9 cellular contexts compared by ENCODE assay signal in genomic region chr4:128525387-128525786, GRCh38.
DNase-seq lines count a peak whose midpoint lies in the region; ATAC-seq and TF ChIP-seq lines count a peak whose summit lies in the region.
"Had no signal": no experiment of that assay in that cellular context is flagged by ENCODE, and none has a peak within 500 bp of the region (broad histone marks: within the 10 kb centered on the region; RNA-seq: fewer than 3 reads in every experiment).

No MANE protein-coding gene starts in this region.

- H3K36me3 Mint-ChIP-seq in chondrocyte (ENCODE audit: low read depth) = no peaks in the 10 kb centered on the region
- no peaks in the 10 kb centered on the region for H3K36me3 Mint-ChIP-seq in nephron (ENCODE audit: low read depth)

- intact Hi-C loops in posterior vena cava (cut with DNase I) = loop anchor here in 1 of 2 donors (10.0 kb wide), 1 partner anchor 71 kb away; no protein-coding TSS in a partner anchor

- H3K27me3 Mint-ChIP-seq in chondrocyte (ENCODE audit: low read depth) = no peaks in the 10 kb centered on the region
- peaks cover 5% of the 10 kb centered on the region for H3K27me3 Mint-ChIP-seq in nephron (ENCODE audit: low read depth)

- H3K4me3 Mint-ChIP-seq in chondrocyte (ENCODE audit: unreplicated experiment) = no peak overlapping the region
- H3K4me3 Mint-ChIP-seq in nephron = no peak overlapping the region

- peaks cover 89% of the 10 kb centered on the region for H3K4me1 Mint-ChIP-seq in chondrocyte (ENCODE audit: low read depth)
- peaks cover 59% of the 10 kb centered on the region for H3K4me1 Mint-ChIP-seq in nephron

- TF ChIP-seq CTCF in chondrocyte (IDR thresholded peaks at IDR 0.05) (no peak), nephron (IDR thresholded peaks at IDR 0.05; ENCODE audit: unreplicated experiment in 3 of 3) (no peak)

- ATAC-seq in HG03520 (IDR thresholded peaks at IDR 0.05; ENCODE audit: unreplicated experiment) (peak; percentile 51), HG03025 (IDR thresholded peaks at IDR 0.05; ENCODE audit: low FRiP score, unreplicated experiment) (no peak)

- DNase-seq in ELR (ENCODE audit: low read depth) (peak; percentile 62), chondrocyte (ENCODE audit: low spot score) (no peak), posterior vena cava (ENCODE audit: low spot score) (no peak), NCI-H69 (lab: John Stamatoyannopoulos, UW) (no peak), T-helper 9 cell (no peak)
- DNase-seq: activated CD8-positive, alpha-beta memory T cell treated with anti-CD3 and anti-CD28 coated beads, Interleukin-2, amount 50 U/mL, for 48 hours had no signal

- H3K27ac Mint-ChIP-seq in chondrocyte (ENCODE audit: unreplicated experiment) (peak overlapping the region; percentile 94), nephron (peak overlapping the region in 2 of 3 experiments; percentile 8 to 19)

- H3K9me3 Mint-ChIP-seq in chondrocyte (ENCODE audit: low read depth) (no peaks in the 10 kb centered on the region), nephron (no peaks in the 10 kb centered on the region)
